Comparison of ENCODE assay signal across 1 cellular context in the genomic region with DNA sequence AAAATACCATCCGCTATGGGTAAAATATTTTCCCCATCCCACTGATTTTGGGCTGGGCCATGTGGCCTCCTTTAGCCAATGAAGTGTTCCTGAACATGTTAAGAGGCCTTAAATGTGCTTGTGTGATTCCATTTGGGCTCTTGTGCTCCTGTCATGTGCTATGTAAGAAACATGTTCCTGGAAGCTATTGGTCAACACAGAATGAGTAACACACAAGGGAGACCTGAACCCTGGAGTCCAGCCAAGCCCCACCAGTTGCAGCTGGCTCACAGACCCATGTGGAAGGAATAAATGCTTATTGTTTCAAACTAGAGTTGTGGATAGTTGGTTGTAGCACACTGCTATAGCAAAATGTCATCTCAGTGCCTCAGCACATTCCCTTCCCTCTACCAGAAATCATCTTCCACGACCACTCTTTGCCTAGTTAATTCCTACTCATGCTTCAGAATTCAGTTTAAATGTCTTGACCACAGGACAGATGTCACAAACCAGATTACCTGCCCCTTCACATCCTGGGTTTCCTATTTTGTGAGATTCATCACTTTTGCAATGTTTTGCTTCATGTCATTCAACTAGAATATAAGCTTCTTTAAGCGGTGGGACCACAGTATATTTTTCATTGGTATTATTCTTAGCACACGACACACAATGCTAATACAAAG.
TF ChIP-seq lines count a peak whose summit lies in the region.

No MANE protein-coding gene starts in this region.

TF ChIP-seq in GM12878, 131 proteins besides CTCF, POLR2A, EP300 and RAD21 (continued from another document):
- TF ChIP-seq RUNX3 (IDR thresholded peaks at IDR 0.05; ENCODE audit: low read length) = no peak
TF ChIP-seq in GM12878: peak in this region for 0.
